ENCODE assay signal across 8 cellular contexts in the genomic region with DNA sequence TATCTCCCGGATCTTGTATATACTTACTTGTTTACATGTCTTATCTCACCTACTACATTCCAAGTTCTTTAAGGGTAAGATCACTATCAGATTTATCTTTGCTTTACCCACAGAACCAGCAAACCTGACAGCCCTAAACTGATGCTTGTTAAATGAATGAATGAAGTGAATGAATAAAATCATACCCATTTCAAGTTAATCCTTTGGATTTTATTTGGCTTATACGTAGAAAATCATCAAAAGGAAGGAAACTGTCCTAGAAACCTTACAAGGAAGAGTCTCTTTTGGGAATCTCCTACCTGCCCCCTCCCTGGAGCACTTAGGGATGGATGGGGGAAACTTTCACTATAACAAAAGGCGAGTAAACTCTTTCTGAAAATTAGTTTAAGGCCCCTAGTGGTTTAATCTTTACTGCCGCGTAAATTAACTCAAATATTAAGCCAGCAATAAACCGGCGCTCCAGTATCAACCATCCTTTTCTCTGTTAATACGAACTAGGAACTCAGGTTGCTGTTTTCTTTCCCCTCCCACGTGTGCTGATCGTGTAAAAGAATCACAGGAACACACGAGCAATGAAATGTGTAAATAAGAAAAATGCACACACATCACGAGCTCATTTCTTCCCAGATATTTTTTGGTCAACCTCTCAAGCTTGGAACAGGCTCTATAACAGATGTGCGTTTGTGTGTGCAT. TPM values are rescaled to one million over a fixed set of nuclear protein-coding genes. Genes with fewer than 3 reads are reported as not detected.
A peak's percentile ranks its signal among the peaks of the same experiment; 100 is the strongest.
DNase-seq lines count a peak whose midpoint lies in the region; ATAC-seq and TF ChIP-seq lines count a peak whose summit lies in the region.

No MANE protein-coding gene starts in this region.

- H3K9ac ChIP-seq in HUES64 (ENCODE audit: low read depth, low read length), result peak overlapping the region; percentile 89

- H3K36me3 Mint-ChIP-seq in memory B cell, result peaks cover 2% of the 10 kb centered on the region

- H3K4me3 ChIP-seq in HUES64 (ENCODE audit: low read length) (peak overlapping the region; percentile 90), brain microvascular endothelial cell (ENCODE audit: low read depth, low read length) (peak overlapping the region; percentile 85), mucosa of descending colon (no peak overlapping the region)

- peaks cover 16% of the 10 kb centered on the region for H3K27me3 ChIP-seq in HUES64 (ENCODE audit: insufficient read depth, low read length)
- H3K27me3 ChIP-seq in brain microvascular endothelial cell (replicated peaks), result no peaks in the 10 kb centered on the region

- peak overlapping the region; percentile 95 for H3K4me3 Mint-ChIP-seq in memory B cell

- H3K4me1 Mint-ChIP-seq in memory B cell, result peaks cover 13% of the 10 kb centered on the region

- peaks cover 24% of the 10 kb centered on the region for H3K4me1 ChIP-seq in HUES64 (ENCODE audit: insufficient read depth, low read length)
- peaks cover 5% of the 10 kb centered on the region for H3K4me1 ChIP-seq in mucosa of descending colon (ENCODE audit: low read depth)

- ATAC-seq in memory B cell (ENCODE audit: low read depth), result peak; percentile 15
- no peak for ATAC-seq in GM18909 (IDR thresholded peaks at IDR 0.05; ENCODE audit: poor library complexity, unreplicated experiment)
- ATAC-seq in mucosa of descending colon, result no peak
- ATAC-seq in left colon, result no peak

- H3K27ac Mint-ChIP-seq in memory B cell, result peak overlapping the region; percentile 5

- WGBS in HUES64, result 45% methylated on average over 8 of the region's 13 CpGs

- no peak overlapping the region for H3K27ac ChIP-seq in HUES64 (ENCODE audit: low read depth, low read length)
- H3K27ac ChIP-seq in brain microvascular endothelial cell, result peak overlapping the region; percentile 72

- H3K9me3 ChIP-seq in HUES64 (ENCODE audit: insufficient read depth, low read depth, low read length), result no peaks in the 10 kb centered on the region
- no peaks in the 10 kb centered on the region for H3K9me3 ChIP-seq in mucosa of descending colon

- in situ Hi-C loops in brain microvascular endothelial cell (cut with HindIII; ENCODE audit: low pct_ligation_motif_present, low sequenced_read_pairs), result loop anchor here (25.0 kb wide), 1 partner anchor 172 kb away; no protein-coding TSS in a partner anchor

- peak; percentile 27 for TF ChIP-seq CTCF in AG09319 (IDR thresholded peaks at IDR 0.05; ENCODE audit: low read depth, low read length)
- peak; percentile 31 for TF ChIP-seq CTCF in brain microvascular endothelial cell (IDR thresholded peaks at IDR 0.05; ENCODE audit: low read depth, low read length, missing control alignments)
- no peak for TF ChIP-seq CTCF in mucosa of descending colon (IDR thresholded peaks at IDR 0.05)

- no peaks in the 10 kb centered on the region for H3K9me3 Mint-ChIP-seq in memory B cell

- peaks cover 11% of the 10 kb centered on the region for H3K27me3 Mint-ChIP-seq in memory B cell

- intact Hi-C loops in mucosa of descending colon (cut with DNase I, micrococcal nuclease), result loop anchor here in 1 of 2 donors (10.0 kb wide), 1 partner anchor 69 kb away; no protein-coding TSS in a partner anchor
- intact Hi-C loops in left colon (cut with DNase I, micrococcal nuclease), result no loop called here

- no peak for DNase-seq in AG09319 (ENCODE audit: extremely low read depth, low read depth)
- DNase-seq in brain microvascular endothelial cell, result peak; percentile 20
- no peak for DNase-seq in memory B cell (ENCODE audit: low spot score in 2 of 2)
- DNase-seq in mucosa of descending colon, result no peak
- DNase-seq in left colon, result no peak
- DNase-seq in putamen (ENCODE audit: low spot score), result no peak

- H3K36me3 ChIP-seq in HUES64 (ENCODE audit: insufficient read depth, low read length), result no peaks in the 10 kb centered on the region
- no peaks in the 10 kb centered on the region for H3K36me3 ChIP-seq in brain microvascular endothelial cell (replicated peaks)
- no peaks in the 10 kb centered on the region for H3K36me3 ChIP-seq in mucosa of descending colon (ENCODE audit: low read depth)

RNA-seq across cellular contexts. Expression of gene UTRN, which starts 1.2 kb away (rescaled TPM):
- 19.5 TPM for polyA plus RNA-seq in HUES64 (2013, experiment 1 of 2)
- 25.1 TPM for polyA plus RNA-seq in HUES64 (2013, experiment 2 of 2)
- total RNA-seq in mucosa of descending colon, result 100 to 1,000 TPM in 1 of 3 donors, 10 to 100 TPM in 2; 88.9 to 107 (median 94.0) TPM
- 10 to 100 TPM; 88.3 to 89.5 TPM for total RNA-seq in left colon
